10 cellular contexts compared by ENCODE assay signal in the genomic region with DNA sequence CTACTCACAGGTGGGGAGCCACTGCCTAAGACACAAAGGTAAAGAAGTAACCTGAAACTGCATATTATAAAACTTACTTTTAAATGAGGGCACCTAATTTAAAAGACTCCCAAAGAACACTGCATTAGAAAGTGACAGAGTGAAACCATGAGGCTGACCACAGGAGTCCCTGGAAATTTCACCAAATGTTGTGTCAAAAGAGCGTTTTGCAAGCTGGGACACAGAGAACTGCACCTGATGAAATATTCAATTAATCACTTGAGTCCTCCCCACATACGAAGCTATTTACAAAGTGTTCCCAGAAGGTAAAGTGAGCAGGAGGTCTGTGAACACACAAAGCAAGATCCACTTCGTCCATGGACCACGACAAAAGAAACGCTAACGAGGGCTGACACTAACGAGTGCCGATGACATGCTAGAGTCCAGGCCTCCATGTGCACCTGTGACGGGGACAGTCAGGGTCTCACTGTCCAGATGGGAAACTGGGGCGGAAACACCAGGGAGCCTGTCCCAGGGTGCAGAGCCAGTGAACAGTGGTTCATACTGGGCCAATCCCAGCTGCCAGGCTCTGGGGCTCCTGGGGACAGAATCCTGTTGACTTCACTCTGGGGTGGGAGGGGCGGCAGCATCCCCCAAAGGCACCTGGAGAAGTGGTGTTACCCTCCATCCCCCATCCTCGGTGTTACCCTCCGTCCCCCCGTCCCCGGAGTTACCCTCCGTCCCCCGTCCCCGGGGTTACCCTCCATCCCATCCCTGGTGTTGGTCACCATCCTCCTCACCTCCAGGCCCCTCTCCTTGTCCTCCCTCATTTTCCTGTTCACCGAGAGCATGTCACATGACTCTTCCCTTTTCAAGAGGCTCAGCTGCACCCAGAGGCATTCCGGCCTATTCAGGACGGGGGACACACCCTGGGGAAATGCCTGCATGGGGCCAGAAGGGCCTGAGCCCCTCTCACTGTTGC.
A peak's percentile ranks its signal among the peaks of the same experiment; 100 is the strongest.
DNase-seq lines count a peak whose midpoint lies in the region; ATAC-seq and TF ChIP-seq lines count a peak whose summit lies in the region.
"Had no signal": no experiment of that assay in that cellular context is flagged by ENCODE, and none has a peak within 500 bp of the region (broad histone marks: within the 10 kb centered on the region; RNA-seq: fewer than 3 reads in every experiment).

No MANE protein-coding gene starts in this region.

- peaks cover 5% of the 10 kb centered on the region for H3K4me1 Mint-ChIP-seq in stimulated activated naive CD8-positive, alpha-beta T cell treated with anti-CD3 and anti-CD28 coated beads, Interleukin-15, amount 100 ng/mL, for 72 hours
- H3K4me1 Mint-ChIP-seq in glutamatergic neuron (ENCODE audit: low read depth, unreplicated experiment), result peaks cover 62% of the 10 kb centered on the region
- H3K4me1 Mint-ChIP-seq: activated CD8-positive, alpha-beta memory T cell treated with anti-CD3 and anti-CD28 coated beads, Interleukin-2, amount 10 ng/mL, durations not matched to agents 7 days and 5 days had no signal

- no peak overlapping the region for H3K4me3 Mint-ChIP-seq in stimulated activated naive CD8-positive, alpha-beta T cell treated with anti-CD3 and anti-CD28 coated beads, Interleukin-15, amount 100 ng/mL, for 72 hours
- peak overlapping the region; percentile 59 for H3K4me3 Mint-ChIP-seq in glutamatergic neuron (ENCODE audit: unreplicated experiment)
- H3K4me3 Mint-ChIP-seq: activated CD8-positive, alpha-beta memory T cell treated with anti-CD3 and anti-CD28 coated beads, Interleukin-2, amount 10 ng/mL, durations not matched to agents 7 days and 5 days; T-helper 2 cell treated with Interferon-gamma antibody and Interleukin-4, amounts not matched to agents 5 μg/mL and 100 μg/mL, for 36 hours had no signal

- TF ChIP-seq CTCF in glutamatergic neuron (IDR thresholded peaks at IDR 0.05; ENCODE audit: partially characterized antibody, unreplicated experiment), result no peak
- TF ChIP-seq CTCF in prostate gland (IDR thresholded peaks at IDR 0.05), result no peak

- peaks cover 74% of the 10 kb centered on the region for H3K27me3 Mint-ChIP-seq in stimulated activated naive CD8-positive, alpha-beta T cell treated with anti-CD3 and anti-CD28 coated beads, Interleukin-15, amount 100 ng/mL, for 72 hours
- peaks cover 21% of the 10 kb centered on the region for H3K27me3 Mint-ChIP-seq in glutamatergic neuron (ENCODE audit: unreplicated experiment)

- H3K36me3 ChIP-seq in prostate gland, result no peaks in the 10 kb centered on the region

- WGBS in prostate gland, result 89% methylated on average over 21 of the region's 21 CpGs

- no peaks in the 10 kb centered on the region for H3K36me3 Mint-ChIP-seq in glutamatergic neuron (ENCODE audit: unreplicated experiment)
- H3K36me3 Mint-ChIP-seq: activated CD8-positive, alpha-beta memory T cell treated with anti-CD3 and anti-CD28 coated beads, Interleukin-2, amount 10 ng/mL, durations not matched to agents 7 days and 5 days had no signal

- H3K4me1 ChIP-seq in prostate gland (replicated peaks), result peaks cover 5% of the 10 kb centered on the region

- TF ChIP-seq POLR2A in prostate gland (IDR thresholded peaks at IDR 0.05), result no peak

- ATAC-seq in stimulated activated naive CD8-positive, alpha-beta T cell treated with anti-CD3 and anti-CD28 coated beads, Interleukin-15, amount 100 ng/mL, for 72 hours, result peak; percentile 11
- ATAC-seq in stimulated activated naive CD8-positive, alpha-beta T cell treated with anti-CD3 and anti-CD28 coated beads, Interleukin-15, Interleukin-2, amounts not matched to agents 100 U/mL and 50 U/mL, for 24 hours, result no peak
- ATAC-seq in HG02973 (IDR thresholded peaks at IDR 0.05; ENCODE audit: unreplicated experiment) (no peak), HG02885 (IDR thresholded peaks at IDR 0.05; ENCODE audit: poor library complexity, unreplicated experiment) (no peak)
- ATAC-seq: activated CD8-positive, alpha-beta memory T cell treated with anti-CD3 and anti-CD28 coated beads, Interleukin-2, amount 10 ng/mL, durations not matched to agents 7 days and 5 days had no signal

- no peak overlapping the region for H3K27ac Mint-ChIP-seq in stimulated activated naive CD8-positive, alpha-beta T cell treated with anti-CD3 and anti-CD28 coated beads, Interleukin-15, amount 100 ng/mL, for 72 hours
- peak overlapping the region; percentile 89 for H3K27ac Mint-ChIP-seq in glutamatergic neuron (ENCODE audit: unreplicated experiment)
- H3K27ac Mint-ChIP-seq: activated CD8-positive, alpha-beta memory T cell treated with anti-CD3 and anti-CD28 coated beads, Interleukin-2, amount 10 ng/mL, durations not matched to agents 7 days and 5 days; T-helper 2 cell treated with Interferon-gamma antibody and Interleukin-4, amounts not matched to agents 5 μg/mL and 100 μg/mL, for 36 hours had no signal

- no peaks in the 10 kb centered on the region for H3K27me3 ChIP-seq in prostate gland (replicated peaks; ENCODE audit: insufficient read depth)

- no peak for DNase-seq in stimulated activated naive CD8-positive, alpha-beta T cell treated with anti-CD3 and anti-CD28 coated beads, Interleukin-15, amount 100 ng/mL, for 72 hours
- no peak for DNase-seq in stimulated activated naive CD8-positive, alpha-beta T cell treated with anti-CD3 and anti-CD28 coated beads, Interleukin-15, Interleukin-2, amounts not matched to agents 100 U/mL and 50 U/mL, for 24 hours
- DNase-seq in glutamatergic neuron (no peak), prostate gland (ENCODE audit: low spot score) (no peak), AG20443 (ENCODE audit: low spot score) (no peak), NCI-H1436 treated with DMSO at 0.1 percent for 48 hours (lab: John Stamatoyannopoulos, UW) (no peak)
- DNase-seq: activated CD8-positive, alpha-beta memory T cell treated with anti-CD3 and anti-CD28 coated beads, Interleukin-2, amount 10 ng/mL, durations not matched to agents 7 days and 5 days had no signal

- intact Hi-C loops in prostate gland (cut with DNase I), result no loop called here

- H3K9me3 Mint-ChIP-seq in stimulated activated naive CD8-positive, alpha-beta T cell treated with anti-CD3 and anti-CD28 coated beads, Interleukin-15, amount 100 ng/mL, for 72 hours, result no peaks in the 10 kb centered on the region
- peaks cover 15% of the 10 kb centered on the region for H3K9me3 Mint-ChIP-seq in glutamatergic neuron (ENCODE audit: unreplicated experiment)
- H3K9me3 Mint-ChIP-seq: T-helper 2 cell treated with Interferon-gamma antibody and Interleukin-4, amounts not matched to agents 5 μg/mL and 100 μg/mL, for 36 hours had no signal

- no peak overlapping the region for H3K4me3 ChIP-seq in prostate gland

- H3K9me3 ChIP-seq in prostate gland, result no peaks in the 10 kb centered on the region

- H3K27ac ChIP-seq in prostate gland, result peak overlapping the region; percentile 66 to 70
